Comparison of ENCODE assay signal across 10 cellular contexts in the genomic region with DNA sequence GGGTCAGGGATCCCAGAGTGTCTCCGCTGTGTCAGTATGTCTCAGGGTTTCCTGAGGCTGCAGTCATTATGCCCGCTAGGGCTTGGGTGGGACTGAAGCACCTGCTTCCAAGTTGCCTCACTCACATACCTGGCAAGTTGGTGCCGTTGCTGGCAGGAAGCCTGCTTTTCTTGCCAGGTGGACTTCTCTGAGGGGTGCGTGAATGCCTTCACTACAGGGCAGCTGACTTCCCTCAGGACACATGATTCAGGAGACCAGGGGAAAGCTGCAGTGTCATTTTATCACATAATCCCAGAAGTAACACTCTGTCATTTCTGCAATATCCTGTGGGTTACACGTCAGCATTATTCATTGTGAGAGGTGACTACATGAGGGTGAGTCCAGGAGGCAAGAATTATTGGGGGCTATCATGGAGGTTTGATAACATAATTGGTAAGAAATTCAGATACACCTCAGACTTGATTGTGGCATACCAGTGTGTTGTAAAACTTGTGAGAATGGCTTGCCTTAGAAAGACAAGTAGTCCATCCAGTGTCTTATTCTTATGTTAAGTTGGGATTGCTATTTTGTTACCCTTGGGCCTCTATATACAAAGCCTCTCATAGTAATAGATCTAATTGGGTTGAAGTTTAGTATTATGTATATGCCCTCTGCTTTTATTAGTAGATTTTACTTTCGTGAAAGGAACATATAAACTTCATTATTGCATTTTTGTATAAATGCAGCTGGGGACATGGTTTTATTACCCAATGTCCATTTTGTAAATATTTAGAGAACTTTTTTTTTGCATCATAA. TPM values are rescaled to one million over a fixed set of nuclear protein-coding genes. Genes with fewer than 3 reads are reported as not detected.
A peak's percentile ranks its signal among the peaks of the same experiment; 100 is the strongest.
DNase-seq lines count a peak whose midpoint lies in the region; ATAC-seq, FAIRE-seq and TF ChIP-seq lines count a peak whose summit lies in the region.
"Had no signal": no experiment of that assay in that cellular context is flagged by ENCODE, and none has a peak within 500 bp of the region (broad histone marks: within the 10 kb centered on the region; RNA-seq: fewer than 3 reads in every experiment).

No MANE protein-coding gene starts in this region.

- no peak overlapping the region for H3K4me2 ChIP-seq in GM12878 (ENCODE audit: control insufficient read depth, insufficient read depth)
- H3K4me2 ChIP-seq in neuronal stem cell (ENCODE audit: insufficient read depth, low read length, poor library complexity, severe bottlenecking) = no peak overlapping the region

- DNase-seq in EL (peak; percentile 33), GM12878 (ENCODE audit: low read depth, low spot score) (no peak), neuronal stem cell (ENCODE audit: low spot score) (no peak), medulla oblongata (ENCODE audit: extremely low spot score) (no peak), NCI-H2107 treated with DMSO at 0.1 percent for 48 hours (lab: John Stamatoyannopoulos, UW; ENCODE audit: unreplicated experiment) (no peak), frontal cortex (ENCODE audit: low spot score in 2 of 2) (no peak)
- DNase-seq: activated CD8-positive, alpha-beta memory T cell treated with anti-CD3 and anti-CD28 coated beads, Interleukin-2, amount 10 ng/mL, durations not matched to agents 7 days and 5 days; MM.1S had no signal

- H3K4me3 ChIP-seq in HUES64 (ENCODE audit: low read length) (no peak overlapping the region; the same call in 1 of the 2 replicates), GM12878 (no peak overlapping the region), neuronal stem cell (ENCODE audit: low read length in 2 of 2) (no peak overlapping the region)
- H3K4me3 ChIP-seq: SJSA1 had no signal

- H3K9ac ChIP-seq in HUES64 (ENCODE audit: low read depth, low read length) (no peak overlapping the region), GM12878 (ENCODE audit: control insufficient read depth, insufficient read depth, low read length) (no peak overlapping the region), neuronal stem cell (ENCODE audit: low read depth, low read length, poor library complexity) (no peak overlapping the region)

- no peak overlapping the region for H2AK5ac ChIP-seq in neuronal stem cell (ENCODE audit: low read depth, low read length)

- H4K91ac ChIP-seq in neuronal stem cell (ENCODE audit: low read depth, low read length, poor library complexity) = no peak overlapping the region

- peak; percentile 50 for ATAC-seq in GM12878
- ATAC-seq: activated CD8-positive, alpha-beta memory T cell treated with anti-CD3 and anti-CD28 coated beads, Interleukin-2, amount 10 ng/mL, durations not matched to agents 7 days and 5 days had no signal

- RAD21 ChIA-PET in GM12878 (lab: Charles Lee; ENCODE audit: unreplicated experiment) = interaction anchor here (0.6 to 1.6 kb wide), 8 partner anchors 12 to 319 kb away, joined by 3 to 6 read pairs (median 4); no protein-coding TSS in a partner anchor

- no peak overlapping the region for H3K4ac ChIP-seq in neuronal stem cell (ENCODE audit: low read length)

- TF ChIP-seq CTCF in GM12878 (IDR thresholded peaks at IDR 0.05 in 2 of 3, conservative IDR thresholded peaks at IDR 0.05 in 1 of 3; ENCODE audit: control insufficient read depth in 2 of 3, extremely low read depth in 1 of 3, insufficient read depth in 1 of 3, low read depth in 3 of 3, low read length in 3 of 3) = no peak

- H3K4me1 ChIP-seq in HUES64 (ENCODE audit: insufficient read depth, low read length) (peaks cover 16% of the 10 kb centered on the region), GM12878 (ENCODE audit: control insufficient read depth, insufficient read depth, low read length) (peaks cover 14% of the 10 kb centered on the region), neuronal stem cell (ENCODE audit: control insufficient read depth in 2 of 2, insufficient read depth in 1 of 2, low read depth in 1 of 2, low read length in 2 of 2) (no peaks in the 10 kb centered on the region)

- H3K36me3 ChIP-seq in HUES64 (ENCODE audit: insufficient read depth, low read length) = no peaks in the 10 kb centered on the region
- H3K36me3 ChIP-seq in GM12878 (ENCODE audit: control insufficient read depth in 2 of 2, insufficient read depth in 2 of 2, low read length in 1 of 2) = no peaks in the 10 kb centered on the region
- no peaks in the 10 kb centered on the region for H3K36me3 ChIP-seq in neuronal stem cell (replicated peaks in 1 of 2; ENCODE audit: control insufficient read depth in 2 of 2, insufficient read depth in 2 of 2, low read length in 2 of 2)

- H2BK5ac ChIP-seq in neuronal stem cell (ENCODE audit: low read length) = no peak overlapping the region

- CTCF ChIA-PET in GM12878 (lab: Yijun Ruan, JAX) = interaction anchor here (0.6 to 2.1 kb wide), 7 partner anchors 12 to 584 kb away, joined by 4 to 8 read pairs (median 5); no protein-coding TSS in a partner anchor

- no peaks in the 10 kb centered on the region for H3K79me2 ChIP-seq in GM12878 (ENCODE audit: control insufficient read depth, insufficient read depth, low read length)

- in situ Hi-C loops in GM12878 (cut with MboI) = no loop called here

- H3K23ac ChIP-seq in neuronal stem cell (ENCODE audit: low read depth, low read length, poor library complexity) = no peak overlapping the region

- POLR2A ChIA-PET in GM12878 (lab: Charles Lee) = interaction anchor here (0.9 to 4.0 kb wide), 2 partner anchors 12 to 24 kb away, joined by 4 to 19 read pairs; no protein-coding TSS in a partner anchor

- no peak overlapping the region for H4K8ac ChIP-seq in neuronal stem cell (ENCODE audit: low read depth, low read length)

- intact Hi-C loops in GM12878 (cut with micrococcal nuclease; ENCODE audit: unreplicated experiment) = no loop called here

- BruUV-seq in GM12878 (replicated peaks; lab: Mats Ljungman, UMichigan) = no TSS peak

- H3K79me1 ChIP-seq in neuronal stem cell (ENCODE audit: low read depth, low read length) = peaks cover 2% of the 10 kb centered on the region

- peak; percentile 23 to 74; a peak in 1 of 4 replicates for TF ChIP-seq EP300 in GM12878 (IDR thresholded peaks at IDR 0.05; ENCODE audit: borderline replicate concordance in 1 of 2, control insufficient read depth in 1 of 2, low read depth in 2 of 2, low read length in 2 of 2)

- TF ChIP-seq RAD21 in GM12878 (IDR thresholded peaks at IDR 0.05; ENCODE audit: insufficient read depth, low read depth, low read length) = no peak

- no peak overlapping the region for H2BK120ac ChIP-seq in neuronal stem cell (ENCODE audit: low read depth, low read length)

- no peaks in the 10 kb centered on the region for H4K20me1 ChIP-seq in GM12878 (ENCODE audit: control insufficient read depth, insufficient read depth)

- H3K14ac ChIP-seq in neuronal stem cell (ENCODE audit: low read length) = no peak overlapping the region

- peak overlapping the region; percentile 70 for H3K18ac ChIP-seq in neuronal stem cell (ENCODE audit: low read length)

- FAIRE-seq in GM12878 (lab: Jason Lieb, UNC) = no peak
- FAIRE-seq in frontal cortex (lab: Jason Lieb, UNC) = no peak

- H2BK12ac ChIP-seq in neuronal stem cell (ENCODE audit: low read length) = no peak overlapping the region

- no peak for TF ChIP-seq POLR2A in GM12878 (IDR thresholded peaks at IDR 0.05; ENCODE audit: low read depth, low read length)

- peaks cover 7% of the 10 kb centered on the region for H3K9me3 ChIP-seq in HUES64 (ENCODE audit: insufficient read depth, low read depth, low read length)
- no peaks in the 10 kb centered on the region; the same call in 2 of the 3 replicates for H3K9me3 ChIP-seq in GM12878 (replicated peaks; ENCODE audit: control insufficient read depth, insufficient read depth, low read length)
- H3K9me3 ChIP-seq in neuronal stem cell (replicated peaks in 1 of 2; ENCODE audit: control insufficient read depth in 2 of 2, insufficient read depth in 1 of 2, low read depth in 1 of 2, low read length in 2 of 2) = peaks cover 0 to 6% of the 10 kb centered on the region in 2 donors
- H3K9me3 ChIP-seq: SJSA1 had no signal

- SMC1A ChIA-PET in GM12878 (lab: Charles Lee; ENCODE audit: uncharacterized antibody, unreplicated experiment) = interaction anchor here (1.3 to 8.2 kb wide), 7 partner anchors 12 to 36 kb away, joined by 3 to 78 read pairs (median 6); no protein-coding TSS in a partner anchor

- H2AFZ ChIP-seq in GM12878 (ENCODE audit: control insufficient read depth, low read depth, low read length) (no peak overlapping the region), neuronal stem cell (ENCODE audit: low read length) (no peak overlapping the region)

- 83% methylated on average over 5 of the region's 6 CpGs for WGBS in HUES64
- 47% methylated on average over 6 of the region's 6 CpGs for WGBS in GM12878 (ENCODE audit: insufficient coverage, insufficient replicate concordance, low lambda C conversion rate, missing lambda C conversion rate)
- WGBS in neuronal stem cell (ENCODE audit: extremely low coverage in 2 of 2, insufficient read length in 2 of 2, insufficient replicate concordance in 1 of 2), 2 donors = no CpG with 5 or more reads among the region's 6 CpGs

- H3K27ac ChIP-seq in HUES64 (ENCODE audit: low read depth, low read length) = peak overlapping the region; percentile 56
- no peak overlapping the region for H3K27ac ChIP-seq in GM12878 (ENCODE audit: control insufficient read depth, insufficient read depth)
- no peak overlapping the region for H3K27ac ChIP-seq in neuronal stem cell (replicated peaks; ENCODE audit: low read length)
- H3K27ac ChIP-seq: SJSA1 had no signal

- no peak overlapping the region for H2BK15ac ChIP-seq in neuronal stem cell (ENCODE audit: low read length)

- H3K27me3 ChIP-seq in HUES64 (ENCODE audit: insufficient read depth, low read length) (no peaks in the 10 kb centered on the region), GM12878 (replicated peaks in 1 of 2; ENCODE audit: control insufficient read depth in 2 of 2, insufficient read depth in 2 of 2, low read length in 1 of 2) (no peaks in the 10 kb centered on the region), neuronal stem cell (ENCODE audit: control insufficient read depth in 3 of 3, insufficient read depth in 3 of 3, low read depth in 1 of 3, low read length in 3 of 3) (no peaks in the 10 kb centered on the region)
- H3K27me3 ChIP-seq: SJSA1 had no signal

RNA-seq across cellular contexts. Expression of gene NEDD4L, which starts 44.1 kb away (rescaled TPM):
- polyA plus RNA-seq in HUES64 (2013, experiment 1 of 2) = 30.1 TPM
- 39.2 TPM for polyA plus RNA-seq in HUES64 (2013, experiment 2 of 2)
- total RNA-seq in GM12878 (2013; cell fraction: nucleolus; rRNA removed) = 256 and 267 TPM in 2 replicates
- 12.9 and 18.6 TPM in 2 replicates for total RNA-seq in GM12878 (2014; rRNA removed)
- 16.9 and 19.7 TPM in 2 replicates for total RNA-seq in GM12878 (2014; rRNA removed; fragmentation: Illumina TruSeq; extraction: Trizol)
- total RNA-seq in GM12878 (2021) = 24.0 and 25.7 TPM in 2 replicates
- 1.8 TPM for polyA plus RNA-seq in GM12878 (2011; ENCODE audit: low read depth)
- 14.9 and 21.3 TPM in 2 replicates for polyA plus RNA-seq in GM12878 (2011; rRNA removed)
- polyA plus RNA-seq in GM12878 (2011; cell fraction: cytosol; rRNA removed) = 19.3 and 21.8 TPM in 2 replicates
- polyA plus RNA-seq in GM12878 (2011; cell fraction: nucleus; rRNA removed) = 44.9 and 46.5 TPM in 2 replicates
- 4.8 and 5.0 TPM in 2 replicates for polyA plus RNA-seq in GM12878 (2012)
- polyA plus RNA-seq in GM12878 (2014; fragmentation: Illumina TruSeq; extraction: Trizol) = 20.3 and 21.9 TPM in 2 replicates
- 1 to 10 TPM; 7.4 to 8.8 TPM for polyA plus RNA-seq in GM12878 (2014; fragmentation: Nextera tagmentation; extraction: Ambion mirVana)
- polyA plus RNA-seq in GM12878 (2014; rRNA removed) = 16.0 and 20.1 TPM in 2 replicates
- polyA plus RNA-seq in GM12878 (2016; fragmentation: Nextera tagmentation; extraction: Ambion mirVana) = 10 to 100 TPM; 10.8 to 12.1 TPM
- polyA minus RNA-seq in GM12878 (2011; rRNA and poly(A)+ RNA removed) = 32.7 and 42.1 TPM in 2 replicates
- polyA minus RNA-seq in GM12878 (2011; cell fraction: cytosol; rRNA and poly(A)+ RNA removed) = 8.8 TPM in 2 replicates
- polyA minus RNA-seq in GM12878 (2011; cell fraction: nucleus; rRNA and poly(A)+ RNA removed) = 38.1 and 63.2 TPM in 2 replicates
- 34.9 TPM for polyA plus RNA-seq in neuronal stem cell (2013, experiment 1 of 2)
- polyA plus RNA-seq in neuronal stem cell (2013, experiment 2 of 2) = 33.9 TPM
- 108 TPM for total RNA-seq in frontal cortex
